ENCODE assay signal across 1 cellular context in the genomic region with DNA sequence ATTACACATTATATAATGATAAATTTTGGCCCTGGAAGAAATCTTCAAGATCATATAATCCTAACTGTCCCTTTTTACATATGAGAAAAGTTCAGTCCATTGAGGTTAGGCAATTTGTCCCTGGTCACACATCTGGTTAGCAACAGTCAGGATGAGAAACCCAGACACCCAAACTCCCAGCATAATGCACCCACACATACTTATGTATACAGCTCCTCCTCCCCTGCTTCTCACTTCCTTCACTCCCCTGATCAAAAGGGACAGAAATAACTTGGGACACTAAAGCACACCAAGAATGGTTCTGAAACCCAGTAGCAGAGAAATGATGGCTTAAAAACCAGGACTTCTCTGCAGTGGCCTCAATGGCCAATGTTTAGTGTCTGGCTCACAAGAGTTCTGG.
A peak's percentile ranks its signal among the peaks of the same experiment; 100 is the strongest.
TF ChIP-seq lines count a peak whose summit lies in the region.

No MANE protein-coding gene starts in this region.

TF ChIP-seq in IMR-90, 13 proteins besides CTCF, POLR2A, EP300 and RAD21 (continued from another document):
- TF ChIP-seq, protein P1, sequence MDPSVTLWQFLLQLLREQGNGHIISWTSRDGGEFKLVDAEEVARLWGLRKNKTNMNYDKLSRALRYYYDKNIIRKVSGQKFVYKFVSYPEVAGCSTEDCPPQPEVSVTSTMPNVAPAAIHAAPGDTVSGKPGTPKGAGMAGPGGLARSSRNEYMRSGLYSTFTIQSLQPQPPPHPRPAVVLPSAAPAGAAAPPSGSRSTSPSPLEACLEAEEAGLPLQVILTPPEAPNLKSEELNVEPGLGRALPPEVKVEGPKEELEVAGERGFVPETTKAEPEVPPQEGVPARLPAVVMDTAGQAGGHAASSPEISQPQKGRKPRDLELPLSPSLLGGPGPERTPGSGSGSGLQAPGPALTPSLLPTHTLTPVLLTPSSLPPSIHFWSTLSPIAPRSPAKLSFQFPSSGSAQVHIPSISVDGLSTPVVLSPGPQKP (IDR thresholded peaks at IDR 0.05; ENCODE audit: borderline replicate concordance, low read depth, low read length): no peak
- TF ChIP-seq CEBPB (IDR thresholded peaks at IDR 0.05; ENCODE audit: low read depth, low read length): peak; percentile 38; the same call in 1 of the 2 replicates
- TF ChIP-seq CHD1 (IDR thresholded peaks at IDR 0.05; ENCODE audit: low read depth, low read length): no peak
